ENCODE assay signal across 8 cellular contexts in genomic region chr4:174523003-174523693, GRCh38. TPM values are rescaled to one million over a fixed set of nuclear protein-coding genes. Genes with fewer than 3 reads are reported as not detected.
A peak's percentile ranks its signal among the peaks of the same experiment; 100 is the strongest.
DNase-seq lines count a peak whose midpoint lies in the region; ATAC-seq and TF ChIP-seq lines count a peak whose summit lies in the region.

No MANE protein-coding gene starts in this region.

- peaks cover 24% of the 10 kb centered on the region for H3K27me3 Mint-ChIP-seq in activated B cell treated with CpG ODN at 0.5 μM for 24 hours

- H3K4me1 ChIP-seq in HAP-1 (no peaks in the 10 kb centered on the region), heart right ventricle (peaks cover 0 to 39% (median 5%) of the 10 kb centered on the region in 9 donors), gastrocnemius medialis (peaks cover 0 to 3% of the 10 kb centered on the region in 2 donors)

- no peak for TF ChIP-seq CTCF in activated B cell treated with CpG ODN at 0.5 μM for 24 hours (IDR thresholded peaks at IDR 0.05)
- TF ChIP-seq CTCF in heart right ventricle (IDR thresholded peaks at IDR 0.05): no peak
- no peak for TF ChIP-seq CTCF in gastrocnemius medialis (IDR thresholded peaks at IDR 0.05 in 4 of 5, conservative IDR thresholded peaks at IDR 0.05 in 1 of 5)

- 21 to 25% methylated on average over 10 of the region's 10 CpGs for WGBS in heart right ventricle, 2 donors

- H3K27ac ChIP-seq in heart right ventricle (peak overlapping the region in 3 of 10 donors; percentile 2 to 37 (median 29)), gastrocnemius medialis (peak overlapping the region in 1 of 4 donors; percentile 31)

- in situ Hi-C loops in HAP-1 (cut with MboI; ENCODE audit: low sequenced_read_pairs): no loop called here
- in situ Hi-C loops in gastrocnemius medialis (cut with MboI; ENCODE audit: low sequenced_read_pairs in 4 of 4): no loop called here

- no peaks in the 10 kb centered on the region for H3K9me3 ChIP-seq in HAP-1
- no peaks in the 10 kb centered on the region for H3K9me3 ChIP-seq in heart right ventricle
- H3K9me3 ChIP-seq in gastrocnemius medialis: no peaks in the 10 kb centered on the region

- no peaks in the 10 kb centered on the region for H3K27me3 ChIP-seq in HAP-1 (ENCODE audit: low read depth)
- H3K27me3 ChIP-seq in heart right ventricle: peaks cover 0 to 51% (median 20%) of the 10 kb centered on the region in 7 donors
- H3K27me3 ChIP-seq in gastrocnemius medialis: peaks cover 0 to 3% (median 0%) of the 10 kb centered on the region in 3 donors

- CTCF ChIA-PET in activated B cell treated with CpG ODN at 0.5 μM for 24 hours (lab: Charles Lee): no interaction called here

- peak overlapping the region; percentile 47 for H3K4me3 ChIP-seq in HAP-1
- peak overlapping the region in 9 of 10 donors; percentile 44 to 69 (median 61) for H3K4me3 ChIP-seq in heart right ventricle
- peak overlapping the region; percentile 56 to 66 (median 60) for H3K4me3 ChIP-seq in gastrocnemius medialis

- H3K36me3 Mint-ChIP-seq in activated B cell treated with CpG ODN at 0.5 μM for 24 hours (ENCODE audit: low read depth): no peaks in the 10 kb centered on the region

- H3K36me3 ChIP-seq in HAP-1 (replicated peaks) (no peaks in the 10 kb centered on the region), heart right ventricle (no peaks in the 10 kb centered on the region), gastrocnemius medialis (no peaks in the 10 kb centered on the region)

- intact Hi-C loops in activated B cell treated with CpG ODN at 0.5 μM for 24 hours (cut with micrococcal nuclease): no loop called here
- intact Hi-C loops in heart right ventricle (cut with DNase I): loop anchor here in 2 of 10 donors (5.0 to 10.0 kb wide), 2 partner anchors 82 to 89 kb away; no protein-coding TSS in a partner anchor
- intact Hi-C loops in gastrocnemius medialis (cut with DNase I; ENCODE audit: low total_unique reads): no loop called here

- TF ChIP-seq POLR2A in gastrocnemius medialis (IDR thresholded peaks at IDR 0.05): no peak

- peak in 1 of 2 experiments; percentile 11 for DNase-seq in HAP-1 (ENCODE audit: low spot score in 2 of 2)
- no peak for DNase-seq in activated B cell treated with CpG ODN at 0.5 μM for 24 hours
- no peak for DNase-seq in heart right ventricle
- no peak for DNase-seq in gastrocnemius medialis
- no peak for DNase-seq in NCI-H1436 treated with DMSO at 0.1 percent for 48 hours (lab: John Stamatoyannopoulos, UW)
- no peak for DNase-seq in DMS53 treated with DMSO at 0.1 percent for 48 hours (lab: John Stamatoyannopoulos, UW; ENCODE audit: unreplicated experiment)
- no peak for DNase-seq in AG08395 (ENCODE audit: low spot score)

- ATAC-seq in activated B cell treated with CpG ODN at 0.5 μM for 24 hours (ENCODE audit: low read depth): no peak
- peak in 5 of 8 donors; percentile 12 to 48 (median 43) for ATAC-seq in heart right ventricle
- peak; percentile 28 for ATAC-seq in gastrocnemius medialis
- ATAC-seq in HG03442 (IDR thresholded peaks at IDR 0.05; ENCODE audit: unreplicated experiment): no peak

- POLR2A ChIA-PET in activated B cell treated with CpG ODN at 0.5 μM for 24 hours (lab: Charles Lee): interaction anchor here (0.6 kb wide), 1 partner anchor 1153 kb away, joined by 8 read pairs; no protein-coding TSS in a partner anchor

- H3K4me1 Mint-ChIP-seq in activated B cell treated with CpG ODN at 0.5 μM for 24 hours: peaks cover 15% of the 10 kb centered on the region

- H3K9me3 Mint-ChIP-seq in activated B cell treated with CpG ODN at 0.5 μM for 24 hours: no peaks in the 10 kb centered on the region

- no peak overlapping the region for H3K27ac Mint-ChIP-seq in activated B cell treated with CpG ODN at 0.5 μM for 24 hours

- H3K4me3 Mint-ChIP-seq in activated B cell treated with CpG ODN at 0.5 μM for 24 hours: peak overlapping the region; percentile 77

RNA-seq across cellular contexts. Expression of gene HPGD, which starts 0.9 kb away (rescaled TPM):
- total RNA-seq in activated B cell treated with CpG ODN at 0.5 μM for 24 hours: 0.07 TPM in 1 of 2 replicates, not detected in the other
- total RNA-seq in heart right ventricle: 1 to 10 TPM in 8 of 10 donors, under 1 TPM in 2; 0.47 to 2.5 (median 1.5) TPM
- polyA plus RNA-seq in heart right ventricle: under 1 TPM; 0.36 to 0.66 TPM
- 10 to 100 TPM in 1 of 4 donors, 1 to 10 TPM in 3; 1.2 to 12.9 (median 3.8) TPM for total RNA-seq in gastrocnemius medialis

Comparison
In these comparisons a context has a peak if more than half of its experiments do, and no peak if none do; other contexts are left out.
1. ATAC-seq: peak in heart right ventricle (5 of 8) and gastrocnemius medialis (2 of 2); none in activated B cell treated with CpG ODN at 0.5 μM for 24 hours (single experiment) and HG03442 (single experiment).
2. Peak in every context shown above with its lines, with median percentiles within 50 percentile points of each other: H3K4me3 ChIP-seq.